In genomic region chr9:35489313-35490154, GRCh38 we compare ENCODE assay signal across 8 cellular contexts. TPM values are rescaled to one million over a fixed set of nuclear protein-coding genes. Genes with fewer than 3 reads are reported as not detected.
DNase-seq lines count a peak whose midpoint lies in the region; ATAC-seq and TF ChIP-seq lines count a peak whose summit lies in the region.

Gene RUSC2, plus strand, starts transcription at chr9:35490111. Its CDS starts 56,411 bp downstream, at chr9:35546522.

- H3K4me3 ChIP-seq in esophagus squamous epithelium, result peak within 1 kb of the TSS; percentile 62 to 91 (median 84)
- H3K4me3 ChIP-seq in mucosa of descending colon, result peak within 1 kb of the TSS; percentile 21

- peaks cover 38% of the 10 kb centered on the region for H3K27me3 Mint-ChIP-seq in stimulated activated memory B cell treated with anti-CD40 and anti-IgM and Interleukin-4, amounts not matched to agents 10 μg/mL and 1 μg/mL and 100 μg/mL, for 72 hours

- intact Hi-C loops in esophagus squamous epithelium (cut with DNase I) (loop anchor here (5.0 kb wide), 1 partner anchor 68 kb away; no protein-coding TSS in a partner anchor), mucosa of descending colon (cut with DNase I, micrococcal nuclease) (loop anchor here (5.0 kb wide), 1 partner anchor 63 kb away; no protein-coding TSS in a partner anchor)

- H3K4me3 Mint-ChIP-seq in stimulated activated memory B cell treated with anti-CD40 and anti-IgM and Interleukin-4, amounts not matched to agents 10 μg/mL and 1 μg/mL and 100 μg/mL, for 72 hours, result peak within 1 kb of the TSS; percentile 89

- ATAC-seq in mucosa of descending colon, result peak; percentile 88
- ATAC-seq in stimulated activated memory B cell treated with anti-CD40 and anti-IgM and Interleukin-4, amounts not matched to agents 10 μg/mL and 1 μg/mL and 100 μg/mL, for 72 hours, result peak; percentile 80
- no peak for ATAC-seq in GM21367 (IDR thresholded peaks at IDR 0.05; ENCODE audit: unreplicated experiment)

- peaks cover 15% of the 10 kb centered on the region for H3K4me1 Mint-ChIP-seq in stimulated activated memory B cell treated with anti-CD40 and anti-IgM and Interleukin-4, amounts not matched to agents 10 μg/mL and 1 μg/mL and 100 μg/mL, for 72 hours

- H3K27ac ChIP-seq in esophagus squamous epithelium, result peak within 1 kb of the TSS; percentile 86 to 98 (median 96)

- WGBS in esophagus squamous epithelium, 2 donors, result 6 to 16% methylated on average over 7 to 8 of the region's 71 CpGs

- H3K27me3 ChIP-seq in esophagus squamous epithelium, result no peaks in the 10 kb centered on the region

- peak within 1 kb of the TSS; percentile 81 for H3K27ac Mint-ChIP-seq in stimulated activated memory B cell treated with anti-CD40 and anti-IgM and Interleukin-4, amounts not matched to agents 10 μg/mL and 1 μg/mL and 100 μg/mL, for 72 hours

- H3K9me3 ChIP-seq in esophagus squamous epithelium, result no peaks in the 10 kb centered on the region
- no peaks in the 10 kb centered on the region for H3K9me3 ChIP-seq in mucosa of descending colon

- H3K36me3 Mint-ChIP-seq in stimulated activated memory B cell treated with anti-CD40 and anti-IgM and Interleukin-4, amounts not matched to agents 10 μg/mL and 1 μg/mL and 100 μg/mL, for 72 hours, result no peaks in the 10 kb centered on the region

- H3K4me1 ChIP-seq in esophagus squamous epithelium (peaks cover 0 to 50% (median 18%) of the 10 kb centered on the region in 3 donors), mucosa of descending colon (ENCODE audit: low read depth) (no peaks in the 10 kb centered on the region)

- TF ChIP-seq CTCF in esophagus squamous epithelium (IDR thresholded peaks at IDR 0.05), result peak in 5 of 6 experiments; percentile 21 to 53 (median 36)
- no peak for TF ChIP-seq CTCF in mucosa of descending colon (IDR thresholded peaks at IDR 0.05)

- TF ChIP-seq POLR2A in esophagus squamous epithelium (IDR thresholded peaks at IDR 0.05), result peak in 2 of 4 donors; percentile 61 to 64

- DNase-seq in DMS 273 treated with DMSO at 0.1 percent for 48 hours (lab: John Stamatoyannopoulos, UW) (peak; percentile 61), HS-5 (ENCODE audit: low read depth) (peak; percentile 72), NOMO-1 (lab: John Stamatoyannopoulos, UW; ENCODE audit: unreplicated experiment in 2 of 2) (peak; percentile 84 to 98), activated T-helper 1 cell treated with Interleukin-2 at 50 U/mL for 16 hours (ENCODE audit: low read depth) (peak; percentile 21), esophagus squamous epithelium (lab: John Stamatoyannopoulos, UW) (no peak), mucosa of descending colon (peak; percentile 64 to 81 (median 79))

- no peaks in the 10 kb centered on the region for H3K9me3 Mint-ChIP-seq in stimulated activated memory B cell treated with anti-CD40 and anti-IgM and Interleukin-4, amounts not matched to agents 10 μg/mL and 1 μg/mL and 100 μg/mL, for 72 hours

- H3K36me3 ChIP-seq in esophagus squamous epithelium (no peaks in the 10 kb centered on the region), mucosa of descending colon (ENCODE audit: low read depth) (no peaks in the 10 kb centered on the region)

RNA-seq across cellular contexts. Expression of gene RUSC2, which starts in this region (rescaled TPM):
- total RNA-seq in esophagus squamous epithelium (10 to 100 TPM in 1 of 4 donors, 1 to 10 TPM in 3; 5.1 to 16.0 (median 8.6) TPM), mucosa of descending colon (10 to 100 TPM in 1 of 3 donors, 1 to 10 TPM in 2; 1.6 to 60.5 (median 6.6) TPM)
